9 cellular contexts compared by ENCODE assay signal in the genomic region with DNA sequence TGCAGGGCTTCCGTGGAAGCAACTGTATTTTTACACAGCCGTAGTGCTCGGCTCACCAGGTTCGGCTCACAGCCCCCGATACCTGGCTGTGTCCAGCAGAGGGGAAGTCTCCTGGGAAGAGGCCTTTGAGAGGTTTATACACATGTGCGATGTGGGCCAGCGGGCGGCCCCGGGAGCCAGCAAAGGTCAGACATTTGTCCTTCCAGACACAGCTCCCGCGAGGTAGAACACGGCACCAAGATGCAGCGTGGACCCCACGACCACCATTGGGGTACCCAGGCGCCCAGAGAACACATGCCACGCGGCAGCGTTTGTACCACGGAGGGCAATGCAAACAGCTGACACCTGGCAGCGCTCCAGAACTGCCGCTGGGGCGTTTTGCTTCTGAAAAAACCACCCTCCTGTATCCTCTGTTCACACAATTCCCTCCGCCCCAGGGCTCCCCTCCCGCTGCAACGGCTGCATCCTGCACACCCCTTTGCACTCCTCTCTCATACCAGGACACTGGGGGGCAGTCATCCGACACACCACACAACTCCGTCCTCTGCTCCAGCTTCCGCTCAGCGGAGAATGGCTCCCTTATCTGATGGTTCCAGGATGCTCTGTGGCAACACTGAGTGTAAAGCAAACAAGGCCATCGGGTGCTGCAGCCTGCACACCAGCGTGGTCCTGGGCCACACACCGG.
DNase-seq lines count a peak whose midpoint lies in the region; ATAC-seq, FAIRE-seq and TF ChIP-seq lines count a peak whose summit lies in the region.
"Had no signal": no experiment of that assay in that cellular context is flagged by ENCODE, and none has a peak within 500 bp of the region (broad histone marks: within the 10 kb centered on the region; RNA-seq: fewer than 3 reads in every experiment).

No MANE protein-coding gene starts in this region.

- H3K36me3 ChIP-seq in right atrium auricular region (no peaks in the 10 kb centered on the region), rectal smooth muscle tissue (ENCODE audit: control insufficient read depth, insufficient read depth, low read length) (no peaks in the 10 kb centered on the region)

- peak; percentile 34 to 79 for TF ChIP-seq CTCF in right atrium auricular region (IDR thresholded peaks at IDR 0.05)

- ATAC-seq in GM21381 (IDR thresholded peaks at IDR 0.05; ENCODE audit: unreplicated experiment) = no peak

- H3K9me3 ChIP-seq in right atrium auricular region = no peaks in the 10 kb centered on the region

- no peak overlapping the region for H3K27ac ChIP-seq in right atrium auricular region
- H3K27ac ChIP-seq in rectal smooth muscle tissue (ENCODE audit: low read depth, low read length) = no peak overlapping the region
- H3K27ac ChIP-seq: epithelial cell of prostate had no signal

- H3K27me3 ChIP-seq in right atrium auricular region (no peaks in the 10 kb centered on the region), rectal smooth muscle tissue (ENCODE audit: control insufficient read depth, insufficient read depth, low read length) (no peaks in the 10 kb centered on the region)

- no peak for FAIRE-seq in urothelium cell line (lab: Jason Lieb, UNC)

- no peak overlapping the region for H3K4me3 ChIP-seq in right atrium auricular region
- H3K4me3 ChIP-seq in rectal smooth muscle tissue (ENCODE audit: low read length) = peak overlapping the region; percentile 42

- no peak overlapping the region for H3K9ac ChIP-seq in rectal smooth muscle tissue (ENCODE audit: low read length)

- DNase-seq in GM04504 (ENCODE audit: low read depth) = peak; percentile 79
- DNase-seq in NCI-H1092 (lab: John Stamatoyannopoulos, UW) = peak; percentile 80
- peak; percentile 11 for DNase-seq in T follicular helper cell (ENCODE audit: low read depth)
- DNase-seq in amniotic epithelial cell (ENCODE audit: low read depth) = peak; percentile 93
- DNase-seq in right atrium auricular region (ENCODE audit: low spot score) = peak; percentile 90
- peak; percentile 58 for DNase-seq in urothelium cell line (ENCODE audit: low spot score)

- H3K4me1 ChIP-seq in right atrium auricular region (peaks cover 0 to 18% of the 10 kb centered on the region in 2 donors), rectal smooth muscle tissue (ENCODE audit: control insufficient read depth, insufficient read depth, low read length) (no peaks in the 10 kb centered on the region)

Comparison
In these comparisons a context has a peak if more than half of its experiments do, and no peak if none do; other contexts are left out.
1. DNase-seq: peak in every context shown above with its lines; median percentile 93 in amniotic epithelial cell; 90 in right atrium auricular region; 80 in NCI-H1092; 79 in GM04504; 58 in urothelium cell line; 11 in T follicular helper cell.